Comparison of ENCODE assay signal across 7 cellular contexts in the genomic region with DNA sequence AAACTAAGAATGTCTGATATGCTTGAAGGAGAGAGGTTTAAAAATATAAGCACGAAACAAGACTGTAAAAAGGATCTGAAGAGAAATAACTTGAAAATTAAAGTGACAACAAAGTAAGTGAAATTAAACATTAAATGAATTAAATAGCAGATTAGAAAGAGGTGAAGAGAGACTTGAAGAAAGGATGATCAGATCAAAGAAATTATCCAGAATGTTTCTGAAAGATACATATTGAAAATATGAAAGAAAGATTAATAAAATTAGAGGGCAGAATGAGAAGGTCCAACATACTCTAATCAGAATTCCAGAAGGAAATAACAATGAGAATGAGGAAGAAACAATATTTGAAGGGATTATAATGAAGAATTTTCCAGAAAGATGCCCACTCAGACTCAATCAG.
"Had no signal": no experiment of that assay in that cellular context is flagged by ENCODE, and none has a peak within 500 bp of the region (broad histone marks: within the 10 kb centered on the region; RNA-seq: fewer than 3 reads in every experiment).

No MANE protein-coding gene starts in this region.

- DNase-seq: GM23248, GOT3, H7, IMR-90, KBM-7 had no signal

- H3K27ac ChIP-seq: GM23248 had no signal

- H3K9me3 ChIP-seq: HAP-1 had no signal

- H3K4me1 ChIP-seq: HAP-1 had no signal

- H3K36me3 ChIP-seq: HAP-1 had no signal

- H3K4me3 ChIP-seq: GM23248, HAP-1 had no signal

- ATAC-seq: HCT116 had no signal
